8 cellular contexts compared by ENCODE assay signal in the genomic region with DNA sequence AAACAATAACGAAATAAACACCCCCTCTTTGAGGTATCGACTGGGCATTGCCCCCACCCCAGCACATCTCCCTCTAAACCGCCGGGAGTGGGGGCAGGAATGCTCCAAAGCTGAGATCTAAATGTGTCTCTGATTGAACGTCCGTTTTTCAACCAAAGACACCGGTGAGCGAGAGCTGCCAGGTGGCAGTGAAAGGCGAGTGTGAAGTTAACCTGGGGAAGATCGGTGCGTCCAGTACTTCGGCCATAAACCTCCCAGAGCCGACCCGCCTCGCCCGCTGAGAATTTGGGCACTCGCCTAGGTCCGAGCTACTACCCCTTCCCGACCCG.
DNase-seq lines count a peak whose midpoint lies in the region; ATAC-seq and TF ChIP-seq lines count a peak whose summit lies in the region.

No MANE protein-coding gene starts in this region.

- ATAC-seq in HG03025 (IDR thresholded peaks at IDR 0.05; ENCODE audit: low FRiP score, unreplicated experiment), result peak; percentile 11

- DNase-seq in NCI-H1105 treated with DMSO at 0.1 percent for 48 hours (lab: John Stamatoyannopoulos, UW), result peak; percentile 17
- no peak for DNase-seq in NCI-H1105 (lab: John Stamatoyannopoulos, UW)
- no peak for DNase-seq in WERI-Rb-1
- no peak for DNase-seq in foreskin fibroblast
- DNase-seq in stimulated activated CD4-positive, alpha-beta T cell treated with anti-CD3 and anti-CD28 coated beads, Interleukin-4, amount 100 ng/mL, for 24 hours, result no peak
- DNase-seq in effector CD8-positive, alpha-beta T cell (lab: John Stamatoyannopoulos, UW), result no peak

- H3K36me3 ChIP-seq in WERI-Rb-1, result peaks cover 10% of the 10 kb centered on the region
- no peaks in the 10 kb centered on the region for H3K36me3 ChIP-seq in parathyroid adenoma (ENCODE audit: control insufficient read depth, insufficient read depth, low read length)

- H3K4me3 ChIP-seq in WERI-Rb-1 (ENCODE audit: low read depth, low read length), result peak overlapping the region; percentile 89
- peak overlapping the region; percentile 74 to 76 for H3K4me3 ChIP-seq in foreskin fibroblast (ENCODE audit: low read depth in 1 of 2, low read length in 2 of 2)
- H3K4me3 ChIP-seq in parathyroid adenoma (ENCODE audit: low read depth, low read length), result peak overlapping the region; percentile 86

- H3K9me3 ChIP-seq in WERI-Rb-1 (ENCODE audit: severe bottlenecking) (peaks cover 2% of the 10 kb centered on the region), parathyroid adenoma (ENCODE audit: control insufficient read depth, low read length) (no peaks in the 10 kb centered on the region)

- peak overlapping the region; percentile 49 for H3K9ac ChIP-seq in parathyroid adenoma

- H3K27ac ChIP-seq in WERI-Rb-1, result peak overlapping the region; percentile 80
- H3K27ac ChIP-seq in parathyroid adenoma, result peak overlapping the region; percentile 82

- H3K4me1 ChIP-seq in parathyroid adenoma, result peaks cover 7% of the 10 kb centered on the region

- no peaks in the 10 kb centered on the region for H3K27me3 ChIP-seq in WERI-Rb-1 (ENCODE audit: insufficient read depth, low read depth, severe bottlenecking)
- H3K27me3 ChIP-seq in parathyroid adenoma (ENCODE audit: control insufficient read depth, insufficient read depth, low read length), result no peaks in the 10 kb centered on the region

- peak overlapping the region; percentile 99 for H2AFZ ChIP-seq in parathyroid adenoma

- no peak for TF ChIP-seq CTCF in WERI-Rb-1 (IDR thresholded peaks at IDR 0.05; ENCODE audit: low read depth, low read length)
- TF ChIP-seq CTCF in foreskin fibroblast (IDR thresholded peaks at IDR 0.05; ENCODE audit: low read depth, low read length), result no peak
- no peak for TF ChIP-seq CTCF in parathyroid adenoma (IDR thresholded peaks at IDR 0.05)

- peak overlapping the region; percentile 94 for H3K4me2 ChIP-seq in parathyroid adenoma (ENCODE audit: low read length)

- H3K79me2 ChIP-seq in parathyroid adenoma, result peaks cover 14% of the 10 kb centered on the region
